Comparison of ENCODE assay signal across 22 cellular contexts in the genomic region with DNA sequence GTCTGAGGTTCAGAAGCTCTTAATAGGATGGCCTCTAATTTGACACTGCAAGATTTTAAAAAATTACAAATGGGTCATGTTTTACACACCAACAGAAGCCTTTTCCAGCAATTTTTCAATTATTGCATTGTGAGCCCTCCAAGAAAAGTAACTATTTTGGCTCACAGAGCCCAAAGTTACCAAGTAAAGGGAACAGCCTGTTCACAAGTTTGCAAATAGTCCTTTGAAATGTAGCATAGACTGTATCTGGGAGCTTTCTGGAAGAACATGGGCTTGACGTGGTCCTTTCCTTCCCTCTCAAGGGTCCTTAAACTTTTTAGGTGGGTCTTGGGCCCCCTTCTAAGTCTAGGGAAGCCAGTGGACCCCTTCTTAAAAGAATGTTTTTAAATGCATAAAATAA. TPM values are rescaled to one million over a fixed set of nuclear protein-coding genes. Genes with fewer than 3 reads are reported as not detected.
"Had no signal": no experiment of that assay in that cellular context is flagged by ENCODE, and none has a peak within 500 bp of the region (broad histone marks: within the 10 kb centered on the region; RNA-seq: fewer than 3 reads in every experiment).

No MANE protein-coding gene starts in this region.

- H3K27me3 ChIP-seq: body of pancreas had no signal

- H3K27ac ChIP-seq: body of pancreas had no signal

- H3K9me3 ChIP-seq: body of pancreas had no signal

- H3K4me3 ChIP-seq: body of pancreas had no signal

- ATAC-seq: activated CD8-positive, alpha-beta memory T cell treated with anti-CD3 and anti-CD28 coated beads, Interleukin-2, amount 10 ng/mL, durations not matched to agents 7 days and 5 days; activated T-cell treated with anti-CD3 and anti-CD28 coated beads, Interleukin-2, amount 50 U/mL, for 4 hours; body of pancreas; T-helper 17 cell had no signal

- DNase-seq: activated B cell treated with CpG ODN at 0.5 μM for 24 hours; activated CD4-positive, alpha-beta T cell treated with anti-CD3 and anti-CD28 coated beads for 1 hour; activated CD4-positive, alpha-beta T cell treated with anti-CD3 and anti-CD28 coated beads, Interleukin-2, amount 10 ng/mL, durations not matched to agents 24 days and 14 days; activated CD4-positive, alpha-beta T cell treated with anti-CD3 and anti-CD28 coated beads, Interleukin-2, amount 50 U/mL, for 48 hours; activated CD8-positive, alpha-beta memory T cell treated with anti-CD3 and anti-CD28 coated beads, Interleukin-2, amount 10 ng/mL, durations not matched to agents 7 days and 5 days; activated naive CD4-positive, alpha-beta T cell treated with anti-CD3 and anti-CD28 coated beads for 36 hours; activated T-cell treated with anti-CD3 and anti-CD28 coated beads, Interleukin-2, amount 50 U/mL, for 4 hours; aorta; body of pancreas; MM.1S; NCI-H1105; NCI-H1436; NCI-H187; NCI-H2081; NCI-H510A treated with DMSO at 0.1 percent for 48 hours; NCI-H69; NK-92 treated with Interleukin-12 subunit alpha and Interleukin-12 subunit beta, amount 100 ng/mL, for 24 hours; SIG-M5; T-helper 17 cell; T-helper 9 cell had no signal

- FAIRE-seq: bronchial epithelial cell, RCC 7860 had no signal

RNA-seq across cellular contexts. Expression of a gene that starts 1.3 kb away (rescaled TPM):
- total RNA-seq: activated B cell treated with CpG ODN at 0.5 μM for 24 hours, bronchial epithelial cell had no signal

RNA-seq across cellular contexts. Expression of a gene that starts 23.5 kb away (rescaled TPM):
- total RNA-seq: activated B cell treated with CpG ODN at 0.5 μM for 24 hours; activated CD4-positive, alpha-beta T cell treated with anti-CD3 and anti-CD28 coated beads, Interleukin-2, amount 10 ng/mL, durations not matched to agents 24 days and 14 days; activated CD8-positive, alpha-beta memory T cell treated with anti-CD3 and anti-CD28 coated beads, Interleukin-2, amount 10 ng/mL, durations not matched to agents 7 days and 5 days; activated naive CD4-positive, alpha-beta T cell treated with anti-CD3 and anti-CD28 coated beads for 36 hours; activated T-cell treated with anti-CD3 and anti-CD28 coated beads, Interleukin-2, amount 50 U/mL, for 4 hours; aorta; body of pancreas; bronchial epithelial cell; T-helper 17 cell had no signal

RNA-seq across cellular contexts. Expression of a gene that starts 49.4 kb away (rescaled TPM):
- total RNA-seq: activated B cell treated with CpG ODN at 0.5 μM for 24 hours; activated CD4-positive, alpha-beta T cell treated with anti-CD3 and anti-CD28 coated beads, Interleukin-2, amount 10 ng/mL, durations not matched to agents 24 days and 14 days; activated CD8-positive, alpha-beta memory T cell treated with anti-CD3 and anti-CD28 coated beads, Interleukin-2, amount 10 ng/mL, durations not matched to agents 7 days and 5 days; activated naive CD4-positive, alpha-beta T cell treated with anti-CD3 and anti-CD28 coated beads for 36 hours; activated T-cell treated with anti-CD3 and anti-CD28 coated beads, Interleukin-2, amount 50 U/mL, for 4 hours; aorta; body of pancreas; bronchial epithelial cell; T-helper 17 cell had no signal
